In the genomic region with DNA sequence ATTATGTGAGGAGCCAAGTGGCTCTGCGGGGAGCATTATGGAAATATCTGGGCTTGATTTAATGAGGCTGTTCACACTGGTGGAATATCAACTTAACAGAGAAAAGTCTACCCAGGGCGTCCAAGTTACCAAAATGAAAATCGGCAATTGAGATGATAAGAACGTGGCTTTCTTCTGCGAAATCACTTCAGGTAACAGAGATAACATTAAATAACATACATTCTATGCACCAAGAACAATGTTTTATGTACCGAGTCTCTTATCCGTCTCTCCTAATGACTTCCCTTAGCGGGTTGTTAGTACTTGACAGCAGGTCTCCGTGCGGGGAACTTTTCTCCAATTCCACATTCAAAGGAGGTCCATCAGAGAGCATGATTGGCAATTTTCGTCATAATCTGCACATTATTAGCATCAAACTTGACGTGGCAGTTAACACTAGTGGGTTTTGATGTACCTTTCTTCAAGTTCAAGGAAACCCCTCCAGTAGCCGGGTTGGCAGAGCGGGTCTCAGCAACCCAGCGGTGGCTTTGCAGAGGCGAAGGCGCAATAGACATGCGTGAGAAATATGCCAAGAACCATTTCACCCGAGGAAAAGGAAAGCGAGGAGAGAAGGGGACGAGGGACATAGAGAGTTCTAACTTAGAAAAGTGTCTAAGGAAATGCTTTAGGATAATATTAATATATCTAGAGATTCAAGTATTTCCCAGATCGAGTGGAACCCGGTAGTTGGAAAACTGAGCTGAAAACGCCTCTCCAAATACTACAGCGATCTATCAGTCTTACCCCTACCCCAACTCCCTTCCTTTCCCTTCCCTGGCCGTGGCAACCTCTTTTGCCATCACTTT, we compare ENCODE assay signal across 12 cellular contexts. TPM values are rescaled to one million over a fixed set of nuclear protein-coding genes. Genes with fewer than 3 reads are reported as not detected.
A peak's percentile ranks its signal among the peaks of the same experiment; 100 is the strongest.
DNase-seq lines count a peak whose midpoint lies in the region; ATAC-seq and TF ChIP-seq lines count a peak whose summit lies in the region.
"Had no signal": no experiment of that assay in that cellular context is flagged by ENCODE, and none has a peak within 500 bp of the region (broad histone marks: within the 10 kb centered on the region; RNA-seq: fewer than 3 reads in every experiment).

No MANE protein-coding gene starts in this region.

- no peaks in the 10 kb centered on the region for H3K36me3 ChIP-seq in psoas muscle (ENCODE audit: insufficient read depth in 1 of 2, low read depth in 1 of 2)
- H3K36me3 ChIP-seq: gastrocnemius medialis had no signal

- 8 to 10% (median 10%) methylated on average over 26 of the region's 26 CpGs for WGBS in psoas muscle, 3 donors

- no peak for ATAC-seq in effector memory CD8-positive, alpha-beta T cell (replicated peaks)
- ATAC-seq in psoas muscle (no peak), HG03571 (IDR thresholded peaks at IDR 0.05; ENCODE audit: unreplicated experiment) (no peak)

- intact Hi-C loops in activated CD4-positive, alpha-beta T cell treated with anti-CD3 and anti-CD28 coated beads, Interleukin-2, amount 10 ng/mL, durations not matched to agents 24 days and 14 days (cut with micrococcal nuclease) = loop anchor here (2.0 kb wide), 1 partner anchor 44 kb away; the partner anchor contains the start of gene HOXD9
- intact Hi-C loops in psoas muscle (cut with DNase I) = loop anchor here in 1 of 2 donors (5.0 kb wide), 1 partner anchor 34 kb away; no protein-coding TSS in a partner anchor

- H3K36me3 Mint-ChIP-seq in activated CD4-positive, alpha-beta T cell treated with anti-CD3 and anti-CD28 coated beads, Interleukin-2, amount 10 ng/mL, durations not matched to agents 24 days and 14 days (ENCODE audit: low read depth) = peaks cover 9% of the 10 kb centered on the region
- H3K36me3 Mint-ChIP-seq in effector memory CD8-positive, alpha-beta T cell (ENCODE audit: insufficient read depth) = peaks cover 58% of the 10 kb centered on the region

- H3K27ac ChIP-seq in psoas muscle = no peak overlapping the region
- H3K27ac ChIP-seq: gastrocnemius medialis, skin epidermis had no signal

- H3K27ac Mint-ChIP-seq in activated CD4-positive, alpha-beta T cell treated with anti-CD3 and anti-CD28 coated beads, Interleukin-2, amount 10 ng/mL, durations not matched to agents 24 days and 14 days = peak overlapping the region; percentile 88
- H3K27ac Mint-ChIP-seq in effector memory CD8-positive, alpha-beta T cell = peak overlapping the region in 1 of 2 donors; percentile 90

- H3K4me3 ChIP-seq in psoas muscle = peak overlapping the region; percentile 58
- H3K4me3 ChIP-seq: skin epidermis had no signal

- H3K4me3 Mint-ChIP-seq in activated CD4-positive, alpha-beta T cell treated with anti-CD3 and anti-CD28 coated beads, Interleukin-2, amount 10 ng/mL, durations not matched to agents 24 days and 14 days = no peak overlapping the region
- peak overlapping the region; percentile 64 to 65 for H3K4me3 Mint-ChIP-seq in effector memory CD8-positive, alpha-beta T cell

- peaks cover 18% of the 10 kb centered on the region for H3K9me3 Mint-ChIP-seq in activated CD4-positive, alpha-beta T cell treated with anti-CD3 and anti-CD28 coated beads, Interleukin-2, amount 10 ng/mL, durations not matched to agents 24 days and 14 days
- peaks cover 2 to 14% of the 10 kb centered on the region in 2 donors for H3K9me3 Mint-ChIP-seq in effector memory CD8-positive, alpha-beta T cell

- no peaks in the 10 kb centered on the region for H3K9me3 ChIP-seq in psoas muscle
- H3K9me3 ChIP-seq: gastrocnemius medialis had no signal

- peaks cover 14 to 98% (median 51%) of the 10 kb centered on the region in 3 donors for H3K27me3 ChIP-seq in psoas muscle (ENCODE audit: insufficient read depth in 3 of 3, low read length in 2 of 3)

- TF ChIP-seq CTCF in psoas muscle (IDR thresholded peaks at IDR 0.05) = no peak

- peaks cover 68% of the 10 kb centered on the region for H3K27me3 Mint-ChIP-seq in activated CD4-positive, alpha-beta T cell treated with anti-CD3 and anti-CD28 coated beads, Interleukin-2, amount 10 ng/mL, durations not matched to agents 24 days and 14 days
- peaks cover 84 to 87% of the 10 kb centered on the region in 2 donors for H3K27me3 Mint-ChIP-seq in effector memory CD8-positive, alpha-beta T cell

- peaks cover 11% of the 10 kb centered on the region for H3K4me1 Mint-ChIP-seq in activated CD4-positive, alpha-beta T cell treated with anti-CD3 and anti-CD28 coated beads, Interleukin-2, amount 10 ng/mL, durations not matched to agents 24 days and 14 days
- H3K4me1 Mint-ChIP-seq in effector memory CD8-positive, alpha-beta T cell (ENCODE audit: low read depth in 2 of 2) = peaks cover 7% of the 10 kb centered on the region in 2 donors

- peaks cover 19% of the 10 kb centered on the region for H3K4me1 ChIP-seq in psoas muscle

- DNase-seq in activated CD4-positive, alpha-beta T cell treated with anti-CD3 and anti-CD28 coated beads, Interleukin-2, amount 10 ng/mL, durations not matched to agents 24 days and 14 days = no peak
- no peak for DNase-seq in activated CD4-positive, alpha-beta T cell treated with anti-CD3 and anti-CD28 coated beads, Interleukin-2, amount 50 U/mL, for 4 hours
- DNase-seq in NCI-H146 (lab: John Stamatoyannopoulos, UW) = peak; percentile 5
- no peak for DNase-seq in effector memory CD8-positive, alpha-beta T cell
- DNase-seq in psoas muscle = no peak
- no peak for DNase-seq in activated CD4-positive, CD25-positive, alpha-beta regulatory T cell treated with anti-CD3 and anti-CD28 coated beads, Interleukin-2, amount 50 U/mL, for 72 hours
- DNase-seq in NCI-H2081 (lab: John Stamatoyannopoulos, UW) = no peak
- DNase-seq: central memory CD4-positive, alpha-beta T cell; gastrocnemius medialis; NCI-H2171 had no signal

RNA-seq across cellular contexts. Expression of gene EVX2, which starts 5.1 kb away (rescaled TPM):
- total RNA-seq in activated CD4-positive, alpha-beta T cell treated with anti-CD3 and anti-CD28 coated beads, Interleukin-2, amount 10 ng/mL, durations not matched to agents 24 days and 14 days = not detected in 2 replicates
- total RNA-seq in psoas muscle = not detected
- polyA plus RNA-seq in psoas muscle = not detected
- total RNA-seq: gastrocnemius medialis had no signal

RNA-seq across cellular contexts. Expression of gene HOXD13, which starts 13.9 kb away (rescaled TPM):
- not detected in 2 replicates for total RNA-seq in activated CD4-positive, alpha-beta T cell treated with anti-CD3 and anti-CD28 coated beads, Interleukin-2, amount 10 ng/mL, durations not matched to agents 24 days and 14 days
- total RNA-seq in psoas muscle = not detected
- polyA plus RNA-seq in psoas muscle = under 1 TPM in 1 of 3 donors, not detected in 2; 0.01 TPM
- total RNA-seq: gastrocnemius medialis had no signal

RNA-seq across cellular contexts. Expression of gene HOXD12, which starts 20.9 kb away (rescaled TPM):
- total RNA-seq in activated CD4-positive, alpha-beta T cell treated with anti-CD3 and anti-CD28 coated beads, Interleukin-2, amount 10 ng/mL, durations not matched to agents 24 days and 14 days = not detected in 2 replicates
- total RNA-seq in psoas muscle = not detected
- not detected for polyA plus RNA-seq in psoas muscle
- total RNA-seq: gastrocnemius medialis had no signal

RNA-seq across cellular contexts. Expression of gene HOXD11, which starts 28.4 kb away (rescaled TPM):
- total RNA-seq in activated CD4-positive, alpha-beta T cell treated with anti-CD3 and anti-CD28 coated beads, Interleukin-2, amount 10 ng/mL, durations not matched to agents 24 days and 14 days = not detected in 2 replicates
- total RNA-seq in psoas muscle = not detected
- not detected for polyA plus RNA-seq in psoas muscle

RNA-seq across cellular contexts. Expression of gene HOXD10, which starts 37.9 kb away (rescaled TPM):
- not detected in 2 replicates for total RNA-seq in activated CD4-positive, alpha-beta T cell treated with anti-CD3 and anti-CD28 coated beads, Interleukin-2, amount 10 ng/mL, durations not matched to agents 24 days and 14 days
- total RNA-seq in psoas muscle = not detected
- under 1 TPM in 2 of 3 donors, not detected in 1; 0.03 to 0.04 TPM for polyA plus RNA-seq in psoas muscle
